8 cellular contexts compared by ENCODE assay signal in the genomic region with DNA sequence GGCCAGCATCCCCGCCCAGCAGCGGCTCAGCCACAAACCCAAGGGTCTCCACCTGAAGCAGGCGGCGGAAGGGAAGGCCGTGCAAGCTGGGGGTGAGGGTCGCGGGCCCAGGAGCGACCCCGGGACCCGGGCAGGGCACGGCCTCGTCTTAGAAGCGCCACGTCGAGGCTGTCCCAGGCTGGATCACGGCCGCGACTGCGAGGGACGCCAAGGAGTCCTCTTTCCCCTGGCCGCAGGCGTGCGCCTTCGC. TPM values are rescaled to one million over a fixed set of nuclear protein-coding genes. Genes with fewer than 3 reads are reported as not detected.
A peak's percentile ranks its signal among the peaks of the same experiment; 100 is the strongest.
DNase-seq lines count a peak whose midpoint lies in the region; ATAC-seq, FAIRE-seq and TF ChIP-seq lines count a peak whose summit lies in the region.

No MANE protein-coding gene starts in this region.

- no TSS peak for BruUV-seq in K562 (replicated peaks; lab: Mats Ljungman, UMichigan)

- peak; percentile 85; the same call in 1 of the 2 replicates for TF ChIP-seq POLR2A in K562 (conservative IDR thresholded peaks at IDR 0.05)

- peak overlapping the region; percentile 80 for H3K27ac Mint-ChIP-seq in activated naive CD4-positive, alpha-beta T cell treated with anti-CD3 and anti-CD28 coated beads, Interleukin-2, amount 10 ng/mL, durations not matched to agents 7 days and 5 days

- H2AFZ ChIP-seq in K562 (ENCODE audit: low read depth, low read length), result peak overlapping the region; percentile 96

- H3K4me1 ChIP-seq in K562 (replicated peaks in 1 of 2; ENCODE audit: control insufficient read depth in 2 of 2, insufficient read depth in 2 of 2, low read length in 2 of 2) (peaks cover 21 to 34% of the 10 kb centered on the region in 2 experiments; a peak in 4 of 5 replicates), lower lobe of right lung (peaks cover 22% of the 10 kb centered on the region)

- no peaks in the 10 kb centered on the region for H3K9me3 Mint-ChIP-seq in activated naive CD4-positive, alpha-beta T cell treated with anti-CD3 and anti-CD28 coated beads, Interleukin-2, amount 10 ng/mL, durations not matched to agents 7 days and 5 days

- no peak for TF ChIP-seq RAD21 in K562 (CRISPR knock-in tag; conservative IDR thresholded peaks at IDR 0.05 in 1 of 2, IDR thresholded peaks at IDR 0.05 in 1 of 2)

- in situ Hi-C loops in K562 (cut with MboI), result no loop called here

- H3K4me3 Mint-ChIP-seq in activated naive CD4-positive, alpha-beta T cell treated with anti-CD3 and anti-CD28 coated beads, Interleukin-2, amount 10 ng/mL, durations not matched to agents 7 days and 5 days, result peak overlapping the region; percentile 88

- peak overlapping the region; percentile 94 for H3K4me2 ChIP-seq in K562 (ENCODE audit: insufficient read depth, low read length)

- H3K36me3 ChIP-seq in K562 (ENCODE audit: control insufficient read depth, insufficient read depth, low read length), result peaks cover 37% of the 10 kb centered on the region
- peaks cover 9% of the 10 kb centered on the region for H3K36me3 ChIP-seq in lower lobe of right lung

- ATAC-seq in K562, result no peak
- peak; percentile 60 to 65 for ATAC-seq in lower lobe of right lung
- ATAC-seq in HG03565 (IDR thresholded peaks at IDR 0.05; ENCODE audit: unreplicated experiment), result no peak

- intact Hi-C loops in K562 (cut with micrococcal nuclease) (loop anchor here (2.0 kb wide), 2 partner anchors 72 to 132 kb away; no protein-coding TSS in a partner anchor), lower lobe of right lung (cut with DNase I) (no loop called here)

- peak overlapping the region; percentile 93 for H3K4me3 ChIP-seq in K562
- peak overlapping the region; percentile 95 for H3K4me3 ChIP-seq in lower lobe of right lung

- POLR2A ChIA-PET in K562 (lab: Yijun Ruan, JAX), result interaction anchor here (0.8 to 2.8 kb wide), 10 partner anchors 10 to 274 kb away, joined by 3 to 17 read pairs (median 4); a partner anchor contains a TSS

- no peak for TF ChIP-seq EP300 in K562 (IDR thresholded peaks at IDR 0.05; ENCODE audit: low read length)

- no peaks in the 10 kb centered on the region for H3K9me1 ChIP-seq in K562 (ENCODE audit: control insufficient read depth, insufficient read depth, low read length)

- CTCF ChIA-PET in activated naive CD4-positive, alpha-beta T cell treated with anti-CD3 and anti-CD28 coated beads, Interleukin-2, amount 10 ng/mL, durations not matched to agents 7 days and 5 days (lab: Charles Lee), result interaction anchor here (0.6 to 2.0 kb wide), 4 partner anchors 9 to 89 kb away, joined by 3 to 10 read pairs (median 4); a partner anchor contains a TSS
- CTCF ChIA-PET in K562 (lab: Yijun Ruan, JAX; ENCODE audit: low intra/inter-chr PET ratio), result interaction anchor here (3.0 to 3.8 kb wide), 2 partner anchors 73 to 88 kb away, joined by 12 to 17 read pairs; a partner anchor contains a TSS

- H3K9me3 ChIP-seq in K562 (replicated peaks; ENCODE audit: control insufficient read depth, insufficient read depth, low read depth, low read length) (no peaks in the 10 kb centered on the region), lower lobe of right lung (no peaks in the 10 kb centered on the region)

- no peaks in the 10 kb centered on the region; the same call in none of the 2 replicates for H4K20me1 ChIP-seq in K562 (replicated peaks; ENCODE audit: control insufficient read depth, insufficient read depth, low read length)

- peaks cover 44% of the 10 kb centered on the region for H3K79me2 ChIP-seq in K562 (ENCODE audit: control insufficient read depth, insufficient read depth, low read length)

- WGBS in K562 (ENCODE audit: insufficient coverage, low coverage, missing lambda C conversion rate), result 2% methylated on average over 19 of the region's 24 CpGs

- FAIRE-seq in K562 (lab: Jason Lieb, UNC), result no peak
- peak; percentile 32 for FAIRE-seq in urothelium cell line (lab: Jason Lieb, UNC)

- TF ChIP-seq CTCF in K562 (IDR thresholded peaks at IDR 0.05 in 2 of 3, conservative IDR thresholded peaks at IDR 0.05 in 1 of 3; ENCODE audit: insufficient read depth in 2 of 3, low read depth in 1 of 3, low read length in 3 of 3), result no peak
- TF ChIP-seq CTCF in lower lobe of right lung (IDR thresholded peaks at IDR 0.05), result no peak

- H3K27me3 ChIP-seq in K562 (ENCODE audit: control insufficient read depth in 2 of 2, insufficient read depth in 2 of 2, low read length in 2 of 2) (no peaks in the 10 kb centered on the region), lower lobe of right lung (ENCODE audit: low read depth) (no peaks in the 10 kb centered on the region)

- H3K27ac ChIP-seq in K562 (ENCODE audit: extremely low read depth, low read depth, low read length), result peak overlapping the region; percentile 98
- peak overlapping the region; percentile 69 for H3K27ac ChIP-seq in lower lobe of right lung

- DNase-seq in activated naive CD4-positive, alpha-beta T cell treated with anti-CD3 and anti-CD28 coated beads, Interleukin-2, amount 10 ng/mL, durations not matched to agents 7 days and 5 days, result no peak
- DNase-seq in activated naive CD4-positive, alpha-beta T cell (lab: John Stamatoyannopoulos, UW), result no peak
- DNase-seq in K562 (ENCODE audit: extremely low read depth in 1 of 4, low spot score in 3 of 4) (no peak), lower lobe of right lung (no peak), urothelium cell line (ENCODE audit: low spot score) (no peak), NOMO-1 treated with dmso at 0.1 percent for 144 hours (lab: John Stamatoyannopoulos, UW; ENCODE audit: unreplicated experiment) (no peak), GM19238 (ENCODE audit: insufficient read length, low spot score) (no peak)

- peak overlapping the region; percentile 99 for H3K9ac ChIP-seq in K562 (ENCODE audit: insufficient read depth in 1 of 2, low read depth in 2 of 2, low read length in 2 of 2)

- peaks cover 20% of the 10 kb centered on the region for H3K27me3 Mint-ChIP-seq in activated naive CD4-positive, alpha-beta T cell treated with anti-CD3 and anti-CD28 coated beads, Interleukin-2, amount 10 ng/mL, durations not matched to agents 7 days and 5 days

- H3K36me3 Mint-ChIP-seq in activated naive CD4-positive, alpha-beta T cell treated with anti-CD3 and anti-CD28 coated beads, Interleukin-2, amount 10 ng/mL, durations not matched to agents 7 days and 5 days, result peaks cover 26% of the 10 kb centered on the region

- peaks cover 43% of the 10 kb centered on the region for H3K4me1 Mint-ChIP-seq in activated naive CD4-positive, alpha-beta T cell treated with anti-CD3 and anti-CD28 coated beads, Interleukin-2, amount 10 ng/mL, durations not matched to agents 7 days and 5 days

RNA-seq across cellular contexts. Expression of a gene that starts 0.5 kb away (rescaled TPM):
- 85.7 and 196 TPM in 2 replicates for total RNA-seq in K562 (2011; cell fraction: chromatin; rRNA removed; ENCODE audit: low replicate concordance)
- 118 and 124 TPM in 2 replicates for total RNA-seq in K562 (2011; cell fraction: nucleolus; rRNA removed)
- 119 and 147 TPM in 2 replicates for total RNA-seq in K562 (2011; cell fraction: nucleoplasm; rRNA removed)
- total RNA-seq in K562 (2014; rRNA removed) (46.2 and 66.4 TPM in 2 replicates), K562 (2014; rRNA removed; fragmentation: Illumina TruSeq; extraction: Trizol) (26.2 and 29.5 TPM in 2 replicates), K562 (2015; rRNA removed; fragmentation: Illumina TruSeq; extraction: Trizol) (34.2 and 36.9 TPM in 2 replicates), K562 (2021) (62.9 and 70.1 TPM in 2 replicates), lower lobe of right lung (3.4 TPM)
- polyA plus RNA-seq in K562 (2011; rRNA removed) (18.5 and 18.8 TPM in 2 replicates), K562 (2014; fragmentation: Illumina TruSeq; extraction: Trizol) (30.8 and 43.5 TPM in 2 replicates), K562 (2014; fragmentation: Nextera tagmentation; extraction: Ambion mirVana) (1 to 10 TPM; 4.1 to 5.4 TPM), K562 (2014; rRNA removed) (24.6 and 28.5 TPM in 2 replicates)
- polyA plus RNA-seq in K562 (2011; cell fraction: cytosol; rRNA removed), result 23.2 and 35.3 TPM in 2 replicates
- 34.8 and 58.2 TPM in 2 replicates for polyA plus RNA-seq in K562 (2011; cell fraction: nucleus; rRNA removed)
- 35.0 and 35.7 TPM in 2 replicates for polyA plus RNA-seq in K562 (2012)
- polyA minus RNA-seq in K562 (2011; rRNA and poly(A)+ RNA removed), result 39.0 and 67.5 TPM in 2 replicates
- polyA minus RNA-seq in K562 (2011; cell fraction: cytosol; rRNA and poly(A)+ RNA removed), result 65.5 and 70.9 TPM in 2 replicates
- polyA minus RNA-seq in K562 (2011; cell fraction: nucleus; rRNA and poly(A)+ RNA removed), result 35.1 and 42.3 TPM in 2 replicates

RNA-seq across cellular contexts. Expression of a gene that starts 31.2 kb away (rescaled TPM):
- total RNA-seq in K562 (2011; cell fraction: chromatin; rRNA removed; ENCODE audit: low replicate concordance), result 28.4 and 114 TPM in 2 replicates
- 102 and 124 TPM in 2 replicates for total RNA-seq in K562 (2011; cell fraction: nucleolus; rRNA removed)
- total RNA-seq in K562 (2011; cell fraction: nucleoplasm; rRNA removed), result 40.8 and 51.4 TPM in 2 replicates
- total RNA-seq in K562 (2014; rRNA removed) (50.2 and 66.0 TPM in 2 replicates), K562 (2014; rRNA removed; fragmentation: Illumina TruSeq; extraction: Trizol) (6.4 and 11.6 TPM in 2 replicates), K562 (2015; rRNA removed; fragmentation: Illumina TruSeq; extraction: Trizol) (25.8 and 28.4 TPM in 2 replicates), K562 (2021) (43.0 and 46.1 TPM in 2 replicates), lower lobe of right lung (0.68 TPM)
- polyA plus RNA-seq in K562 (2011; rRNA removed) (11.5 and 19.7 TPM in 2 replicates), K562 (2014; fragmentation: Illumina TruSeq; extraction: Trizol) (17.6 and 21.1 TPM in 2 replicates), K562 (2014; fragmentation: Nextera tagmentation; extraction: Ambion mirVana) (1 to 10 TPM in 1 of 2 experiments, under 1 TPM in 1; 0.75 to 2.2 TPM), K562 (2014; rRNA removed) (46.1 and 57.0 TPM in 2 replicates)
- 12.4 and 30.6 TPM in 2 replicates for polyA plus RNA-seq in K562 (2011; cell fraction: cytosol; rRNA removed)
- polyA plus RNA-seq in K562 (2011; cell fraction: nucleus; rRNA removed), result 115 and 152 TPM in 2 replicates
- 25.5 and 36.0 TPM in 2 replicates for polyA plus RNA-seq in K562 (2012)
- polyA minus RNA-seq in K562 (2011; rRNA and poly(A)+ RNA removed), result 3.6 and 6.3 TPM in 2 replicates
- polyA minus RNA-seq in K562 (2011; cell fraction: cytosol; rRNA and poly(A)+ RNA removed), result 5.9 and 8.8 TPM in 2 replicates
- polyA minus RNA-seq in K562 (2011; cell fraction: nucleus; rRNA and poly(A)+ RNA removed), result 44.7 and 53.2 TPM in 2 replicates

RNA-seq across cellular contexts. Expression of a gene that starts 42.4 kb away (rescaled TPM):
- 0.42 TPM in 1 of 2 replicates, not detected in the other for total RNA-seq in K562 (2011; cell fraction: chromatin; rRNA removed; ENCODE audit: low replicate concordance)
- total RNA-seq in K562 (2011; cell fraction: nucleolus; rRNA removed), result 0.13 and 0.17 TPM in 2 replicates
- not detected in 2 replicates for total RNA-seq in K562 (2011; cell fraction: nucleoplasm; rRNA removed)
- total RNA-seq in K562 (2014; rRNA removed) (not detected in 2 replicates), K562 (2014; rRNA removed; fragmentation: Illumina TruSeq; extraction: Trizol) (not detected in 2 replicates), K562 (2015; rRNA removed; fragmentation: Illumina TruSeq; extraction: Trizol) (not detected in 2 replicates), K562 (2021) (not detected in 2 replicates), lower lobe of right lung (0.24 TPM)
- polyA plus RNA-seq in K562 (2011; rRNA removed) (not detected in 2 replicates), K562 (2014; fragmentation: Illumina TruSeq; extraction: Trizol) (not detected in 2 replicates), K562 (2014; fragmentation: Nextera tagmentation; extraction: Ambion mirVana) (not detected), K562 (2014; rRNA removed) (not detected in 2 replicates)
- polyA plus RNA-seq in K562 (2011; cell fraction: cytosol; rRNA removed), result not detected in 2 replicates
- not detected in 2 replicates for polyA plus RNA-seq in K562 (2011; cell fraction: nucleus; rRNA removed)
- polyA plus RNA-seq in K562 (2012), result 0.07 and 0.08 TPM in 2 replicates
- not detected in 2 replicates for polyA minus RNA-seq in K562 (2011; rRNA and poly(A)+ RNA removed)
- not detected in 2 replicates for polyA minus RNA-seq in K562 (2011; cell fraction: cytosol; rRNA and poly(A)+ RNA removed)
- not detected in 2 replicates for polyA minus RNA-seq in K562 (2011; cell fraction: nucleus; rRNA and poly(A)+ RNA removed)

RNA-seq across cellular contexts. Expression of a gene that starts 46.2 kb away (rescaled TPM):
- 29.2 and 69.3 TPM in 2 replicates for total RNA-seq in K562 (2011; cell fraction: chromatin; rRNA removed; ENCODE audit: low replicate concordance)
- 36.9 and 38.2 TPM in 2 replicates for total RNA-seq in K562 (2011; cell fraction: nucleolus; rRNA removed)
- total RNA-seq in K562 (2011; cell fraction: nucleoplasm; rRNA removed), result 27.0 and 36.9 TPM in 2 replicates
- 7.2 and 13.4 TPM in 2 replicates for total RNA-seq in K562 (2014; rRNA removed)
- 4.2 and 4.9 TPM in 2 replicates for total RNA-seq in K562 (2014; rRNA removed; fragmentation: Illumina TruSeq; extraction: Trizol)
- total RNA-seq in K562 (2015; rRNA removed; fragmentation: Illumina TruSeq; extraction: Trizol), result 9.1 and 11.2 TPM in 2 replicates
- total RNA-seq in K562 (2021), result 22.6 and 24.3 TPM in 2 replicates
- polyA plus RNA-seq in K562 (2011; rRNA removed), result 5.7 and 9.4 TPM in 2 replicates
- polyA plus RNA-seq in K562 (2011; cell fraction: cytosol; rRNA removed), result 7.1 and 12.3 TPM in 2 replicates
- polyA plus RNA-seq in K562 (2011; cell fraction: nucleus; rRNA removed), result 22.9 and 34.2 TPM in 2 replicates
- 8.5 and 9.1 TPM in 2 replicates for polyA plus RNA-seq in K562 (2012)
- polyA plus RNA-seq in K562 (2014; fragmentation: Illumina TruSeq; extraction: Trizol), result 7.2 and 9.4 TPM in 2 replicates
- polyA plus RNA-seq in K562 (2014; fragmentation: Nextera tagmentation; extraction: Ambion mirVana), result 1 to 10 TPM; 1.7 to 4.2 TPM
- 8.3 and 9.3 TPM in 2 replicates for polyA plus RNA-seq in K562 (2014; rRNA removed)
- 6.5 and 9.7 TPM in 2 replicates for polyA minus RNA-seq in K562 (2011; rRNA and poly(A)+ RNA removed)
- 13.1 and 14.3 TPM in 2 replicates for polyA minus RNA-seq in K562 (2011; cell fraction: cytosol; rRNA and poly(A)+ RNA removed)
- 12.5 and 15.3 TPM in 2 replicates for polyA minus RNA-seq in K562 (2011; cell fraction: nucleus; rRNA and poly(A)+ RNA removed)
- total RNA-seq in lower lobe of right lung, result 40.2 TPM

Comparison
In these comparisons a context has a peak if more than half of its experiments do, and no peak if none do; other contexts are left out.
1. ATAC-seq: peak in lower lobe of right lung (2 of 2); none in K562 (single experiment) and HG03565 (single experiment).